ENCODE assay signal across 13 cellular contexts in the genomic region with DNA sequence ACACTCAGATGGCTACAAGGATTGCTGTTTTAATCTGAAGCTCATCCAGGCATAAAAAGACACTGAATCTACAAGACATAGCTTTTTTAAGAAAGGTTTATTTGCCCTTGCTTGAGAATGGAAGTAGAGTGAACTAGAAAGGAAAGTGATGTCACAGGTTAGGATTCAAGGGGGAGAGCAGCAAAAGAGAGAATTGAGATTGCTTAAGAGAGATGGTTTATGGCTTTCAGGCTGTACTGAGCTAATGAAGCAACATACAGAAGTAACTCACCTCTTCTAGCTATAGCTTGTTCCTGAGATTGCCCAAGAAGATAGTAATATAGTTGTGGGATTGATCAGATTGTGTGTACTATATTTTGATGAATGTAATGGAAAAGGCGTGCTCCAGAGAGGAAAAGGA.
"Had no signal": no experiment of that assay in that cellular context is flagged by ENCODE, and none has a peak within 500 bp of the region (broad histone marks: within the 10 kb centered on the region; RNA-seq: fewer than 3 reads in every experiment).

No MANE protein-coding gene starts in this region.

- H3K4me3 ChIP-seq: ascending aorta, colonic mucosa, esophagus squamous epithelium, left ventricle myocardium inferior, right atrium auricular region, smooth muscle cell had no signal

- DNase-seq: activated CD4-positive, CD25-positive, alpha-beta regulatory T cell; activated naive CD4-positive, alpha-beta T cell treated with anti-CD3 and anti-CD28 coated beads for 36 hours; activated naive CD8-positive, alpha-beta T cell treated with anti-CD3 and anti-CD28 coated beads, Interleukin-2, amount 50 U/mL, for 24 hours; colonic mucosa; esophagus squamous epithelium; left ventricle myocardium inferior; stimulated activated CD4-positive, alpha-beta T cell treated with anti-CD3 and anti-CD28 coated beads, Interleukin-4, amount 100 ng/mL, for 4 hours; stimulated activated CD8-positive, alpha-beta memory T cell treated with anti-CD3 and anti-CD28 coated beads, Interleukin-4, amount 100 ng/mL, for 48 hours; stimulated activated naive CD4-positive, alpha-beta T cell treated with Interleukin-2 at 50 U/mL for 16 hours; trophoblast cell had no signal
